Comparison of ENCODE assay signal across 24 cellular contexts in genomic region chr9:69943146-69943545, GRCh38.
"Had no signal": no experiment of that assay in that cellular context is flagged by ENCODE, and none has a peak within 500 bp of the region (broad histone marks: within the 10 kb centered on the region; RNA-seq: fewer than 3 reads in every experiment).

No MANE protein-coding gene starts in this region.

- H2AFZ ChIP-seq: neural progenitor cell had no signal

- H3K36me3 ChIP-seq: neural progenitor cell, ovary, right atrium auricular region, sigmoid colon, stomach, thoracic aorta, transverse colon had no signal

- ATAC-seq: foreskin keratinocyte; left cardiac atrium; left ventricle myocardium superior; natural killer cell treated with Interleukin-12 subunit alpha and Interleukin-12 subunit beta and Interleukin-15 and Interleukin-18, amount 100 ng/mL, for 72 hours had no signal

- H3K9me3 ChIP-seq: ovary, right atrium auricular region, stomach, thoracic aorta, transverse colon had no signal

- H3K4me3 ChIP-seq: coronary artery, lung, neural progenitor cell, ovary, right atrium auricular region, sigmoid colon, skin epidermis, stomach, thoracic aorta, transverse colon had no signal

- H3K4me1 ChIP-seq: neural progenitor cell, sigmoid colon, stomach, transverse colon had no signal

- H3K9ac ChIP-seq: neural progenitor cell had no signal

- H3K27ac ChIP-seq: coronary artery, foreskin keratinocyte, neural progenitor cell, ovary, right atrium auricular region, sigmoid colon, skin epidermis, stomach, thoracic aorta, transverse colon had no signal

- H3K4me2 ChIP-seq: neural progenitor cell had no signal

- H3K27me3 ChIP-seq: foreskin keratinocyte, neural progenitor cell, ovary, right atrium auricular region, sigmoid colon, stomach, transverse colon had no signal

- DNase-seq: effector CD4-positive, alpha-beta T cell; foreskin keratinocyte; immature natural killer cell; kidney; left cardiac atrium; left ventricle myocardium superior; mesenchymal stem cell; midbrain; nucleus accumbens; ovary; sigmoid colon; stimulated activated CD4-positive, alpha-beta T cell treated with anti-CD3 and anti-CD28 coated beads, Interleukin-2, amount 100 ng/mL, for 24 hours; stimulated activated CD4-positive, alpha-beta T cell treated with anti-CD3 and anti-CD28 coated beads, Interleukin-4, amount 100 ng/mL, for 4 hours; stimulated activated naive CD4-positive, alpha-beta T cell; stomach; substantia nigra; transverse colon had no signal

- FAIRE-seq: kidney had no signal
